Comparison of ENCODE assay signal across 10 cellular contexts in genomic region chr7:112573302-112574039, GRCh38.
DNase-seq lines count a peak whose midpoint lies in the region; ATAC-seq, FAIRE-seq and TF ChIP-seq lines count a peak whose summit lies in the region.
"Had no signal": no experiment of that assay in that cellular context is flagged by ENCODE, and none has a peak within 500 bp of the region (broad histone marks: within the 10 kb centered on the region; RNA-seq: fewer than 3 reads in every experiment).

No MANE protein-coding gene starts in this region.

- CTCF ChIA-PET in endothelial cell of umbilical vein (lab: Charles Lee), result interaction anchor here (0.6 to 1.6 kb wide), 2 partner anchors 12 to 16 kb away, joined by 3 to 4 read pairs; no protein-coding TSS in a partner anchor

- H3K9me3 ChIP-seq in endothelial cell of umbilical vein (replicated peaks; ENCODE audit: control insufficient read depth, insufficient read depth, low read length) (no peaks in the 10 kb centered on the region), mucosa of descending colon (no peaks in the 10 kb centered on the region), tibial artery (no peaks in the 10 kb centered on the region)

- no peaks in the 10 kb centered on the region for H4K20me1 ChIP-seq in endothelial cell of umbilical vein (replicated peaks; ENCODE audit: control insufficient read depth, extremely low read depth, insufficient read depth, low read length)

- ATAC-seq in mucosa of descending colon (peak; percentile 12), HG02642 (IDR thresholded peaks at IDR 0.05; ENCODE audit: poor library complexity, unreplicated experiment) (no peak)

- no peak for FAIRE-seq in endothelial cell of umbilical vein (lab: Jason Lieb, UNC)
- FAIRE-seq: GM18507, TTC549 had no signal

- H3K4me3 ChIP-seq in endothelial cell of umbilical vein (replicated peaks in 1 of 3; ENCODE audit: insufficient read depth in 1 of 3, low read depth in 1 of 3, low read length in 3 of 3), result no peak overlapping the region
- H3K4me3 ChIP-seq in mucosa of descending colon, result no peak overlapping the region
- no peak overlapping the region for H3K4me3 ChIP-seq in tibial artery

- H3K4me1 ChIP-seq in endothelial cell of umbilical vein (ENCODE audit: control insufficient read depth, extremely low read depth, insufficient read depth, low read length) (no peaks in the 10 kb centered on the region), mucosa of descending colon (ENCODE audit: low read depth) (peaks cover 41% of the 10 kb centered on the region), tibial artery (no peaks in the 10 kb centered on the region)

- POLR2A ChIA-PET in endothelial cell of umbilical vein (lab: Charles Lee), result no interaction called here

- TF ChIP-seq POLR2A in endothelial cell of umbilical vein (IDR thresholded peaks at IDR 0.05; ENCODE audit: low read depth, low read length), result no peak

- intact Hi-C loops in endothelial cell of umbilical vein (cut with micrococcal nuclease) (no loop called here), mucosa of descending colon (cut with DNase I, micrococcal nuclease) (no loop called here), tibial artery (cut with DNase I; ENCODE audit: low total_unique reads) (no loop called here)

- no peaks in the 10 kb centered on the region for H3K79me2 ChIP-seq in endothelial cell of umbilical vein (ENCODE audit: control insufficient read depth, insufficient read depth, low read length)

- no peaks in the 10 kb centered on the region for H3K9me1 ChIP-seq in endothelial cell of umbilical vein (replicated peaks; ENCODE audit: control insufficient read depth, extremely low read depth, insufficient read depth, low read length)

- H3K27ac ChIP-seq in endothelial cell of umbilical vein (ENCODE audit: insufficient read depth, low read depth, low read length) (no peak overlapping the region), tibial artery (no peak overlapping the region)

- BruUV-seq in endothelial cell of umbilical vein (replicated peaks; lab: Mats Ljungman, UMichigan), result no TSS peak

- TF ChIP-seq CTCF in endothelial cell of umbilical vein (IDR thresholded peaks at IDR 0.05; ENCODE audit: extremely low read depth in 1 of 2, insufficient read depth in 1 of 2, low read depth in 1 of 2, low read length in 2 of 2) (no peak), mucosa of descending colon (IDR thresholded peaks at IDR 0.05) (no peak), tibial artery (IDR thresholded peaks at IDR 0.05) (no peak)

- H3K9ac ChIP-seq in endothelial cell of umbilical vein (replicated peaks; ENCODE audit: extremely low read depth, insufficient read depth, low read length), result no peak overlapping the region

- H3K4me2 ChIP-seq in endothelial cell of umbilical vein (ENCODE audit: insufficient read depth, low read length), result no peak overlapping the region

- dilution Hi-C loops in endothelial cell of umbilical vein (cut with MboI; ENCODE audit: extremely low pct_ligation_motif_present, low sequenced_read_pairs), result no loop called here

- no peaks in the 10 kb centered on the region for H3K36me3 ChIP-seq in endothelial cell of umbilical vein (ENCODE audit: control insufficient read depth in 2 of 2, extremely low read depth in 1 of 2, insufficient read depth in 2 of 2, low read length in 2 of 2)
- no peaks in the 10 kb centered on the region for H3K36me3 ChIP-seq in mucosa of descending colon (ENCODE audit: low read depth)
- no peaks in the 10 kb centered on the region for H3K36me3 ChIP-seq in tibial artery

- DNase-seq in COLO829 (ENCODE audit: low spot score), result peak; percentile 27
- peak; percentile 22 for DNase-seq in LoVo (ENCODE audit: low spot score)
- peak; percentile 6 for DNase-seq in endothelial cell of umbilical vein (ENCODE audit: low read depth, low spot score)
- peak in 2 of 3 donors; percentile 41 to 46 for DNase-seq in mucosa of descending colon
- DNase-seq in Kasumi-1 (lab: John Stamatoyannopoulos, UW), result no peak
- DNase-seq in HuH-7.5 (ENCODE audit: low spot score), result no peak
- no peak for DNase-seq in tibial artery

- no peak overlapping the region for H2AFZ ChIP-seq in endothelial cell of umbilical vein (ENCODE audit: low read depth, low read length)

- H3K27me3 ChIP-seq in endothelial cell of umbilical vein (ENCODE audit: control insufficient read depth in 2 of 2, insufficient read depth in 2 of 2, low read length in 2 of 2) (no peaks in the 10 kb centered on the region), tibial artery (no peaks in the 10 kb centered on the region)

TF ChIP-seq in endothelial cell of umbilical vein, 7 proteins besides CTCF, POLR2A, EP300 and RAD21:
- TF ChIP-seq JUN (IDR thresholded peaks at IDR 0.05; ENCODE audit: borderline replicate concordance, insufficient read depth, insufficient read length, low read depth), result no peak
- TF ChIP-seq MYC (IDR thresholded peaks at IDR 0.05; ENCODE audit: low read depth, low read length), result no peak
- TF ChIP-seq, protein P1, sequence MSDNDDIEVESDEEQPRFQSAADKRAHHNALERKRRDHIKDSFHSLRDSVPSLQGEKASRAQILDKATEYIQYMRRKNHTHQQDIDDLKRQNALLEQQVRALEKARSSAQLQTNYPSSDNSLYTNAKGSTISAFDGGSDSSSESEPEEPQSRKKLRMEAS (IDR thresholded peaks at IDR 0.05; ENCODE audit: insufficient read depth, insufficient read length), result no peak
- no peak for TF ChIP-seq POLR2AphosphoS5 (IDR thresholded peaks at IDR 0.05; ENCODE audit: insufficient read depth, low read depth, low read length)
- TF ChIP-seq GATA2 (IDR thresholded peaks at IDR 0.05; ENCODE audit: insufficient read depth, insufficient read length, low read depth, low read length), result no peak

Comparison
In these comparisons a context has a peak if more than half of its experiments do, and no peak if none do; other contexts are left out.
1. DNase-seq: peak in COLO829 (single experiment), LoVo (single experiment), endothelial cell of umbilical vein (single experiment) and mucosa of descending colon (2 of 3); none in Kasumi-1 (0 of 2), HuH-7.5 (single experiment) and tibial artery (0 of 2).